8 cellular contexts compared by ENCODE assay signal in genomic region chr2:91659921-91660275, GRCh38.
DNase-seq lines count a peak whose midpoint lies in the region; ATAC-seq and TF ChIP-seq lines count a peak whose summit lies in the region.
"Not testable (repeated sequence)": the region's sequence is repeated elsewhere in the genome, so short reads cannot be mapped to it uniquely, and the experiment has no call there.

No MANE protein-coding gene starts in this region.

- CTCF ChIA-PET in T-cell (lab: Charles Lee) = not testable (repeated sequence)

- ATAC-seq in GM18519 (IDR thresholded peaks at IDR 0.05; ENCODE audit: low FRiP score, unreplicated experiment) (peak; percentile 100), GM21786 (IDR thresholded peaks at IDR 0.05; ENCODE audit: unreplicated experiment) (peak; percentile 98), HG03432 (IDR thresholded peaks at IDR 0.05; ENCODE audit: unreplicated experiment) (peak; percentile 94), T-cell (replicated peaks in 1 of 4) (peak in 3 of 4 experiments; percentile 65 to 76 (median 71)), heart right ventricle (peak; percentile 80 to 100 (median 98))

- 4 to 19% methylated on average over 16 to 24 of the region's 34 CpGs for WGBS in heart right ventricle, 2 donors
- WGBS in testis, 2 donors = 7% methylated on average over 23 of the region's 34 CpGs; no CpG with 5 or more reads in 1 of the 2 donors

- H3K4me3 ChIP-seq in cardiac fibroblast (replicated peaks in 1 of 2; ENCODE audit: low read depth in 2 of 2, low read length in 2 of 2) (peak overlapping the region; percentile 29 to 37), heart right ventricle (peak overlapping the region in 7 of 10 donors; percentile 42 to 53 (median 44)), testis (peak overlapping the region in 1 of 2 donors; percentile 59)

- H3K9me3 Mint-ChIP-seq in T-cell, nephron progenitor cell: not testable (repeated sequence)

- H3K4me1 ChIP-seq in heart right ventricle, testis: not testable (repeated sequence)

- H3K36me3 ChIP-seq in heart right ventricle; testis (ENCODE audit: low read depth, missing control alignments): not testable (repeated sequence)

- H3K27ac Mint-ChIP-seq in T-cell, nephron progenitor cell: not testable (repeated sequence)

- not testable (repeated sequence) for TF ChIP-seq CTCF in cardiac fibroblast (IDR thresholded peaks at IDR 0.05; ENCODE audit: low read depth, low read length); heart right ventricle (IDR thresholded peaks at IDR 0.05); nephron progenitor cell (IDR thresholded peaks at IDR 0.05); testis (IDR thresholded peaks at IDR 0.05)

- TF ChIP-seq POLR2A in testis (IDR thresholded peaks at IDR 0.05) = not testable (repeated sequence)

- not testable (repeated sequence) for DNase-seq in T-cell, heart right ventricle
- DNase-seq in cardiac fibroblast (ENCODE audit: low read depth in 2 of 2) (peak; percentile 13 to 39), nephron progenitor cell (peak; percentile 10), testis (peak; percentile 42)

- POLR2A ChIA-PET in T-cell (lab: Charles Lee) = not testable (repeated sequence)

- H3K4me3 Mint-ChIP-seq in T-cell = not testable (repeated sequence)
- peak overlapping the region; percentile 69 for H3K4me3 Mint-ChIP-seq in nephron progenitor cell

- intact Hi-C loops in heart right ventricle (cut with DNase I); testis (cut with DNase I; ENCODE audit: low total_unique reads): not testable (repeated sequence)

- not testable (repeated sequence) for H3K27ac ChIP-seq in heart right ventricle, testis

- H3K4me1 Mint-ChIP-seq in T-cell, nephron progenitor cell: not testable (repeated sequence)

- H3K9me3 ChIP-seq in heart right ventricle, testis: not testable (repeated sequence)

- H3K36me3 Mint-ChIP-seq in T-cell; nephron progenitor cell (ENCODE audit: low read depth): not testable (repeated sequence)

- not testable (repeated sequence) for H3K27me3 ChIP-seq in heart right ventricle, testis

- not testable (repeated sequence) for H3K27me3 Mint-ChIP-seq in T-cell; nephron progenitor cell (ENCODE audit: low read depth, poor library complexity)
